ENCODE assay signal across 1 cellular context in genomic region chr12:115794659-115795081, GRCh38.
TF ChIP-seq lines count a peak whose summit lies in the region.

No MANE protein-coding gene starts in this region.

TF ChIP-seq in HepG2, 621 proteins besides CTCF, POLR2A, EP300 and RAD21 (continued from another document):
- TF ChIP-seq SOX13 (IDR thresholded peaks at IDR 0.05) (no peak), SOX13 (CRISPR knock-in tag; conservative IDR thresholded peaks at IDR 0.05 in 1 of 2, IDR thresholded peaks at IDR 0.05 in 1 of 2) (peak in 1 of 2 experiments; percentile 21; a peak in 1 of 4 replicates), FOXA1 (IDR thresholded peaks at IDR 0.05) (no peak), FOXA1 (CRISPR knock-in tag; IDR thresholded peaks at IDR 0.05) (peak; percentile 70), SALL1 (CRISPR knock-in tag; IDR thresholded peaks at IDR 0.05) (peak; percentile 64), ZNF816 (CRISPR knock-in tag; IDR thresholded peaks at IDR 0.05; ENCODE audit: borderline replicate concordance) (no peak), FOXA3 (CRISPR knock-in tag; IDR thresholded peaks at IDR 0.05) (peak; percentile 61), GATAD2A (CRISPR knock-in tag; IDR thresholded peaks at IDR 0.05) (0 out of 2 replicates have a peak, but pooled peaks have one; percentile 17), ZNF687 (CRISPR knock-in tag; IDR thresholded peaks at IDR 0.05) (no peak), STAG1 (CRISPR knock-in tag; IDR thresholded peaks at IDR 0.05) (peak; percentile 26; the same call in 1 of the 2 replicates), POLR2AphosphoS2 (IDR thresholded peaks at IDR 0.05; ENCODE audit: low read depth, low read length) (no peak), REST (IDR thresholded peaks at IDR 0.05; ENCODE audit: borderline replicate concordance in 1 of 2, low read depth in 1 of 2, low read length in 2 of 2) (peak; percentile 15 to 83; a peak in 3 of 4 replicates), ZNF510 (CRISPR knock-in tag; IDR thresholded peaks at IDR 0.05; ENCODE audit: low read depth) (no peak), ZBTB20 (CRISPR knock-in tag; IDR thresholded peaks at IDR 0.05; ENCODE audit: borderline replicate concordance, low read depth) (0 out of 2 replicates have a peak, but pooled peaks have one; percentile 26), NR2F6 (IDR thresholded peaks at IDR 0.05) (no peak), NR2F6 (CRISPR knock-in tag; IDR thresholded peaks at IDR 0.05) (peak; percentile 45; the same call in 1 of the 2 replicates), KAT2B (IDR thresholded peaks at IDR 0.05; ENCODE audit: borderline replicate concordance, low read depth, low read length) (no peak), ATF7-NPFF (CRISPR knock-in tag; IDR thresholded peaks at IDR 0.05; ENCODE audit: low read depth) (no peak), HNF4A (CRISPR knock-in tag; IDR thresholded peaks at IDR 0.05) (peak; percentile 86), ZNF841 (CRISPR knock-in tag; IDR thresholded peaks at IDR 0.05; ENCODE audit: borderline replicate concordance) (peak; percentile 72; the same call in 1 of the 2 replicates), CENPX (CRISPR knock-in tag; IDR thresholded peaks at IDR 0.05) (no peak), TP53 (CRISPR knock-in tag; conservative IDR thresholded peaks at IDR 0.05) (no peak), ZNF709 (CRISPR knock-in tag; IDR thresholded peaks at IDR 0.05) (no peak), SMC3 (IDR thresholded peaks at IDR 0.05; ENCODE audit: low read length) (peak; percentile 20; the same call in 1 of the 2 replicates), ELF1 (CRISPR knock-in tag; IDR thresholded peaks at IDR 0.05) (no peak), ZNF768 (CRISPR knock-in tag; IDR thresholded peaks at IDR 0.05) (no peak), MLXIP (CRISPR knock-in tag; IDR thresholded peaks at IDR 0.05; ENCODE audit: borderline replicate concordance) (no peak), TBX2 (CRISPR knock-in tag; IDR thresholded peaks at IDR 0.05; ENCODE audit: borderline replicate concordance) (peak; percentile 35; the same call in 1 of the 2 replicates), ZNF7 (CRISPR knock-in tag; IDR thresholded peaks at IDR 0.05) (no peak), TBX3 (IDR thresholded peaks at IDR 0.05; ENCODE audit: borderline replicate concordance) (peak; percentile 49; the same call in 1 of the 2 replicates), POGK (CRISPR knock-in tag; conservative IDR thresholded peaks at IDR 0.05) (no peak), SOX6 (IDR thresholded peaks at IDR 0.05) (no peak), SOX6 (CRISPR knock-in tag; IDR thresholded peaks at IDR 0.05) (peak; percentile 21; the same call in 1 of the 2 replicates), ZFP36L1 (CRISPR knock-in tag; IDR thresholded peaks at IDR 0.05) (no peak), SNAPC2 (CRISPR knock-in tag; IDR thresholded peaks at IDR 0.05) (no peak), PCBP1 (IDR thresholded peaks at IDR 0.05; ENCODE audit: borderline replicate concordance, low read depth, low read length) (no peak), ISL2 (CRISPR knock-in tag; IDR thresholded peaks at IDR 0.05) (no peak), NR2F1 (CRISPR knock-in tag; IDR thresholded peaks at IDR 0.05) (peak in 1 of 2 experiments; percentile 54; a peak in 2 of 4 replicates), GPN1 (CRISPR knock-in tag; IDR thresholded peaks at IDR 0.05; ENCODE audit: borderline replicate concordance) (no peak), ZNF710 (CRISPR knock-in tag; IDR thresholded peaks at IDR 0.05; ENCODE audit: borderline replicate concordance) (no peak), ARID5B (CRISPR knock-in tag; IDR thresholded peaks at IDR 0.05) (peak; percentile 59; the same call in 1 of the 2 replicates)
TF ChIP-seq in HepG2: peak in this region for 30.
